ENCODE assay signal across 17 cellular contexts in the genomic region with DNA sequence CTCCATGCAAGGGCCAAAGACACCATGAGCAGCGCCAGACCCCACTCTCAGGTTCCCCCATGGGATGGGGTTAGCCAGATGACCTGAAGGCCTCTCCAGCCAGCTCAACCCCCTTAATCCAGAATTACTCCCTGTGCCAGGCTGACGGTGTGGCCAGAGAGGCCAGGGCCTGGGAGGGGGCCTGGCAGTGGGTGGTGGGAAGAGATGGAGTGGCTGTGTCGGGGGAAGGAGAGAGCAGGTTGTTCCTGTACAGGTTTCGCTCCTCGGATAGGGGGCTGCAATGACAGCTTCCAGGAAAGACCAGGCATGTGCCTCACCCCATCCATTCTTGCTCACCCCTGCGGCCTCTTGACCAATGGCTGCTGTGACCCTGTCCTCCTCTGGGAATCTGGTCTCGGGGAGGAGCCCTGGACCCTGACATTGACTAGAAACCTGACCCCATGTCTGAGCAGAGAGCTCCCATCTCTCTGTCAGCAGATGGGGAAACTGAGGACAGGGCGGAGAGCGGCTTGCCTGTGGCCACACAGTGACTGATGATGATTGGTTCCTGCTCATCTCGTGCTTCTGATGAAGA.
A peak's percentile ranks its signal among the peaks of the same experiment; 100 is the strongest.
DNase-seq lines count a peak whose midpoint lies in the region; ATAC-seq and TF ChIP-seq lines count a peak whose summit lies in the region.
"Had no signal": no experiment of that assay in that cellular context is flagged by ENCODE, and none has a peak within 500 bp of the region (broad histone marks: within the 10 kb centered on the region; RNA-seq: fewer than 3 reads in every experiment).

No MANE protein-coding gene starts in this region.

- no peak overlapping the region for H3K27ac Mint-ChIP-seq in natural killer cell
- H3K27ac Mint-ChIP-seq: CD4-positive, CD25-positive, alpha-beta regulatory T cell; H9 had no signal

- no peaks in the 10 kb centered on the region for H4K20me1 ChIP-seq in BLaER1

- H3K36me3 Mint-ChIP-seq in natural killer cell, result no peaks in the 10 kb centered on the region
- H3K36me3 Mint-ChIP-seq: CD4-positive, CD25-positive, alpha-beta regulatory T cell had no signal

- intact Hi-C loops in A673 (cut with micrococcal nuclease; ENCODE audit: unreplicated experiment) (loop anchor here (5.0 kb wide), 2 partner anchors 121 to 586 kb away; no protein-coding TSS in a partner anchor), stomach (cut with DNase I; ENCODE audit: low total_unique reads) (no loop called here), natural killer cell (cut with micrococcal nuclease) (no loop called here)

- no peak for TF ChIP-seq EP300 in stomach (IDR thresholded peaks at IDR 0.05)

- peak overlapping the region; percentile 90 for H3K4me2 ChIP-seq in BLaER1

- no peaks in the 10 kb centered on the region for H3K9me3 ChIP-seq in A673 (ENCODE audit: low read depth, low read length, poor library complexity, severe bottlenecking)
- H3K9me3 ChIP-seq in BLaER1, result no peaks in the 10 kb centered on the region
- H3K9me3 ChIP-seq in stomach, result no peaks in the 10 kb centered on the region
- H3K9me3 ChIP-seq: Peyer's patch had no signal

- H3K9ac ChIP-seq in BLaER1, result no peak overlapping the region; the same call in 1 of the 2 replicates

- H3K27me3 ChIP-seq in A673 (replicated peaks; ENCODE audit: insufficient read depth, low read depth, low read length, poor library complexity) (no peaks in the 10 kb centered on the region), BLaER1 (0 out of 2 replicates have a peak, but pooled peaks cover 9% of the 10 kb centered on the region), stomach (peaks cover 0 to 70% (median 25%) of the 10 kb centered on the region in 3 donors)
- H3K27me3 ChIP-seq: Peyer's patch had no signal

- H3K4me3 ChIP-seq in A673 (ENCODE audit: low read depth, low read length, poor library complexity, severe bottlenecking) (no peak overlapping the region), BLaER1 (no peak overlapping the region), stomach (no peak overlapping the region)
- H3K4me3 ChIP-seq: Peyer's patch had no signal

- peaks cover 0 to 13% of the 10 kb centered on the region in 2 donors for H3K4me1 Mint-ChIP-seq in natural killer cell

- H3K36me3 ChIP-seq in A673 (ENCODE audit: insufficient read depth, low read length, poor library complexity, severe bottlenecking), result no peaks in the 10 kb centered on the region
- H3K36me3 ChIP-seq in BLaER1, result no peaks in the 10 kb centered on the region
- H3K36me3 ChIP-seq in stomach, result no peaks in the 10 kb centered on the region
- H3K36me3 ChIP-seq: Peyer's patch had no signal

- TF ChIP-seq CTCF in A673 (conservative IDR thresholded peaks at IDR 0.05; ENCODE audit: low read depth, low read length) (no peak), stomach (IDR thresholded peaks at IDR 0.05) (no peak), natural killer cell (IDR thresholded peaks at IDR 0.05) (no peak)

- CTCF ChIA-PET in A673 (lab: Charles Lee), result no interaction called here

- H3K27ac ChIP-seq in A673 (ENCODE audit: low read depth, low read length, poor library complexity, severe bottlenecking), result peak overlapping the region; percentile 65
- H3K27ac ChIP-seq in BLaER1, result peak overlapping the region; percentile 68
- H3K27ac ChIP-seq in stomach, result no peak overlapping the region
- H3K27ac ChIP-seq: Peyer's patch had no signal

- ATAC-seq in GM21737 (IDR thresholded peaks at IDR 0.05; ENCODE audit: unreplicated experiment) (no peak), natural killer cell (no peak)

- WGBS in stomach, 5 donors, result 64 to 74% (median 65%) methylated on average over 7 to 10 of the region's 10 CpGs

- TF ChIP-seq POLR2A in stomach (IDR thresholded peaks at IDR 0.05), result no peak

- no peaks in the 10 kb centered on the region for H3K9me3 Mint-ChIP-seq in natural killer cell
- H3K9me3 Mint-ChIP-seq: H9 had no signal

- no peak for DNase-seq in A673 (ENCODE audit: low spot score)
- DNase-seq in mesenteric fat pad (ENCODE audit: low spot score), result peak; percentile 68
- peak; percentile 8 for DNase-seq in stomach
- DNase-seq in NCI-H2107 (lab: John Stamatoyannopoulos, UW), result no peak
- DNase-seq in natural killer cell, result no peak
- DNase-seq: AML-193; CD4-positive, CD25-positive, alpha-beta regulatory T cell; COR-L47; H9; KG1; NCI-H1694 treated with DMSO at 0.1 percent for 48 hours; NCI-H510A; NCI-H748 treated with DMSO at 0.1 percent for 48 hours; NK-92 treated with Interleukin-12 subunit alpha and Interleukin-12 subunit beta, amount 100 ng/mL, for 24 hours; Peyer's patch had no signal

- H3K4me3 Mint-ChIP-seq in natural killer cell, result no peak overlapping the region
- H3K4me3 Mint-ChIP-seq: CD4-positive, CD25-positive, alpha-beta regulatory T cell; H9 had no signal

- no TSS peak for BruUV-seq in A673 (replicated peaks; lab: Mats Ljungman, UMichigan)

- H3K4me1 ChIP-seq in A673 (ENCODE audit: insufficient read depth, low read length, poor library complexity, severe bottlenecking) (peaks cover 61% of the 10 kb centered on the region), BLaER1 (peaks cover 55% of the 10 kb centered on the region), stomach (peaks cover 0 to 15% (median 12%) of the 10 kb centered on the region in 4 donors)
- H3K4me1 ChIP-seq: Peyer's patch had no signal

- POLR2A ChIA-PET in A673 (lab: Charles Lee; ENCODE audit: low non-redundant PET), result no interaction called here

- H3K27me3 Mint-ChIP-seq in natural killer cell (ENCODE audit: low read depth in 2 of 2), result peaks cover 0 to 10% of the 10 kb centered on the region in 2 donors

Comparison
In these comparisons a context has a peak if more than half of its experiments do, and no peak if none do; other contexts are left out.
1. DNase-seq: peak in mesenteric fat pad (single experiment) and stomach (single experiment); none in A673 (single experiment), NCI-H2107 (single experiment) and natural killer cell (single experiment).
2. H3K27ac ChIP-seq: peak in A673 (single experiment) and BLaER1 (single experiment); none in stomach (0 of 5).